37 cellular contexts compared by ENCODE assay signal in genomic region chr10:2556883-2557282, GRCh38.
A peak's percentile ranks its signal among the peaks of the same experiment; 100 is the strongest.
DNase-seq lines count a peak whose midpoint lies in the region; ATAC-seq lines count a peak whose summit lies in the region.
"Had no signal": no experiment of that assay in that cellular context is flagged by ENCODE, and none has a peak within 500 bp of the region (broad histone marks: within the 10 kb centered on the region; RNA-seq: fewer than 3 reads in every experiment).

No MANE protein-coding gene starts in this region.

- DNase-seq in SIG-M5 (lab: John Stamatoyannopoulos, UW) (no peak), hippocampal formation (lab: John Stamatoyannopoulos, UW) (no peak), GM03348 (ENCODE audit: low spot score) (no peak)
- DNase-seq: activated CD4-positive, alpha-beta T cell treated with anti-CD3 and anti-CD28 coated beads, Interleukin-2, amount 50 U/mL, for 4 hours; activated CD8-positive, alpha-beta memory T cell treated with anti-CD3 and anti-CD28 coated beads, Interleukin-2, amount 50 U/mL, for 4 hours; activated naive CD4-positive, alpha-beta T cell treated with anti-CD3 and anti-CD28 coated beads for 36 hours; adrenal gland; CD4-positive, CD25-positive, alpha-beta regulatory T cell; cerebellar nuclear complex; dermis blood vessel endothelial cell; foreskin fibroblast; GOT3; head of caudate nucleus; HFFc6; IMR-90; islet precursor cell; left lung; NCI-H1436; NCI-H2081; NCI-H526; nephron progenitor cell; NK-92 treated with Interleukin-12 subunit alpha and Interleukin-12 subunit beta, amount 100 ng/mL, for 24 hours; PC-9; sigmoid colon; stimulated activated CD4-positive, alpha-beta T cell treated with anti-CD3 and anti-CD28 coated beads, Interleukin-12 subunit alpha, Interleukin-12 subunit beta, amount 100 ng/mL, for 4 hours; stimulated activated CD4-positive, alpha-beta T cell treated with anti-CD3 and anti-CD28 coated beads, Interleukin-2, amount 100 ng/mL, for 48 hours; stomach; T-helper 17 cell had no signal

- ATAC-seq in GM18861 (IDR thresholded peaks at IDR 0.05; ENCODE audit: unreplicated experiment) (peak; percentile 93), GM19463 (IDR thresholded peaks at IDR 0.05; ENCODE audit: unreplicated experiment) (peak; percentile 93), HG02763 (IDR thresholded peaks at IDR 0.05; ENCODE audit: unreplicated experiment) (peak; percentile 51), HG03196 (IDR thresholded peaks at IDR 0.05; ENCODE audit: unreplicated experiment) (peak; percentile 56), HG03565 (IDR thresholded peaks at IDR 0.05; ENCODE audit: unreplicated experiment) (no peak)
- ATAC-seq: A549, esophagus mucosa, left lung, Right ventricle myocardium inferior, SK-N-SH treated with all-trans-retinoic acid at 6 μM for 48 hours, T-helper 17 cell had no signal
